ENCODE assay signal across 17 cellular contexts in genomic region chr3:72328755-72329154, GRCh38.
DNase-seq lines count a peak whose midpoint lies in the region; ATAC-seq and TF ChIP-seq lines count a peak whose summit lies in the region.
"Had no signal": no experiment of that assay in that cellular context is flagged by ENCODE, and none has a peak within 500 bp of the region (broad histone marks: within the 10 kb centered on the region; RNA-seq: fewer than 3 reads in every experiment).

No MANE protein-coding gene starts in this region.

- H3K27me3 Mint-ChIP-seq in GM23338 (ENCODE audit: insufficient read depth, low read depth, poor library complexity) (peaks cover 2% of the 10 kb centered on the region), brain (peaks cover 6% of the 10 kb centered on the region)

- DNase-seq in GM23338 (ENCODE audit: low spot score) (no peak), islet precursor cell (no peak), PC-3 (no peak)
- DNase-seq: ACHN; CD4-positive, alpha-beta memory T cell; DMS79; GF-D8; HFFc6; IMR-90 had no signal

- no peaks in the 10 kb centered on the region for H3K36me3 ChIP-seq in BLaER1
- H3K36me3 ChIP-seq in GM23338 (ENCODE audit: insufficient read depth), result no peaks in the 10 kb centered on the region
- H3K36me3 ChIP-seq in gastroesophageal sphincter, result no peaks in the 10 kb centered on the region
- H3K36me3 ChIP-seq in PC-3 (ENCODE audit: low read depth, low read length), result no peaks in the 10 kb centered on the region
- H3K36me3 ChIP-seq: BE2C had no signal

- BruUV-seq in PC-3 (replicated peaks; lab: Mats Ljungman, UMichigan), result no TSS peak

- H3K27ac Mint-ChIP-seq in GM23338 (no peak overlapping the region), brain (peak overlapping the region in 3 of 5 experiments; percentile 93 to 97 (median 96))
- H3K27ac Mint-ChIP-seq: CD14-positive monocyte; CD4-positive, alpha-beta memory T cell; HFFc6 had no signal

- H3K9ac ChIP-seq in BLaER1 (no peak overlapping the region), PC-3 (ENCODE audit: low read length) (no peak overlapping the region)

- H3K9me2 ChIP-seq in GM23338 (ENCODE audit: insufficient read depth), result 0 out of 2 replicates have a peak, but pooled peaks cover 9% of the 10 kb centered on the region
- H3K9me2 ChIP-seq in PC-3 (replicated peaks; ENCODE audit: low read length), result no peaks in the 10 kb centered on the region

- CTCF ChIA-PET in PC-3 (lab: Charles Lee), result no interaction called here

- POLR2A ChIA-PET in PC-3 (lab: Charles Lee; ENCODE audit: unreplicated experiment), result no interaction called here

- H3K4me3 ChIP-seq in BLaER1 (no peak overlapping the region), GM23338 (no peak overlapping the region), gastroesophageal sphincter (no peak overlapping the region), PC-3 (ENCODE audit: low read length) (no peak overlapping the region)
- H3K4me3 ChIP-seq: K562 had no signal

- H3K27me3 ChIP-seq in BLaER1 (no peaks in the 10 kb centered on the region), GM23338 (ENCODE audit: insufficient read depth) (no peaks in the 10 kb centered on the region), gastroesophageal sphincter (no peaks in the 10 kb centered on the region), PC-3 (ENCODE audit: low read length) (no peaks in the 10 kb centered on the region)
- H3K27me3 ChIP-seq: BE2C had no signal

- TF ChIP-seq CTCF in GM23338 (conservative IDR thresholded peaks at IDR 0.05; ENCODE audit: low read depth in 2 of 2) (no peak), brain (conservative IDR thresholded peaks at IDR 0.05) (no peak), gastroesophageal sphincter (IDR thresholded peaks at IDR 0.05) (no peak), PC-3 (conservative IDR thresholded peaks at IDR 0.05; ENCODE audit: low read depth, low read length) (no peak)

- H3K4me1 ChIP-seq in BLaER1, result peaks cover 15% of the 10 kb centered on the region
- peaks cover 14% of the 10 kb centered on the region for H3K4me1 ChIP-seq in GM23338 (ENCODE audit: insufficient read depth)
- H3K4me1 ChIP-seq in gastroesophageal sphincter, result peaks cover 0 to 16% (median 10%) of the 10 kb centered on the region in 3 donors
- H3K4me1 ChIP-seq in PC-3 (ENCODE audit: insufficient read depth, low read length), result no peaks in the 10 kb centered on the region

- H3K4me1 Mint-ChIP-seq in GM23338, result peaks cover 17% of the 10 kb centered on the region
- peaks cover 47% of the 10 kb centered on the region for H3K4me1 Mint-ChIP-seq in brain
- H3K4me1 Mint-ChIP-seq: CD4-positive, alpha-beta memory T cell had no signal

- H3K79me2 ChIP-seq in GM23338 (replicated peaks; ENCODE audit: insufficient read depth) (no peaks in the 10 kb centered on the region), PC-3 (ENCODE audit: low read length) (no peaks in the 10 kb centered on the region)

- H3K4me3 Mint-ChIP-seq in GM23338 (no peak overlapping the region), brain (no peak overlapping the region)
- H3K4me3 Mint-ChIP-seq: CD4-positive, alpha-beta memory T cell; HFFc6 had no signal

- H2AFZ ChIP-seq in GM23338 (peak overlapping the region; percentile 76; the same call in 1 of the 2 replicates), PC-3 (ENCODE audit: low read length) (no peak overlapping the region)

- H3K9me3 ChIP-seq in BLaER1, result no peaks in the 10 kb centered on the region
- no peaks in the 10 kb centered on the region for H3K9me3 ChIP-seq in gastroesophageal sphincter
- H3K9me3 ChIP-seq in PC-3 (ENCODE audit: low read length), result no peaks in the 10 kb centered on the region
- H3K9me3 ChIP-seq: BE2C had no signal

- TF ChIP-seq EP300 in gastroesophageal sphincter (IDR thresholded peaks at IDR 0.05), result no peak

- no peaks in the 10 kb centered on the region; the same call in 2 of the 3 replicates for H3K36me3 Mint-ChIP-seq in GM23338 (ENCODE audit: low read depth)
- H3K36me3 Mint-ChIP-seq in brain, result no peaks in the 10 kb centered on the region
- H3K36me3 Mint-ChIP-seq: CD14-positive monocyte; CD4-positive, alpha-beta memory T cell had no signal

- peak overlapping the region; percentile 65; the same call in 1 of the 2 replicates for H3K4me2 ChIP-seq in BLaER1
- peak overlapping the region; percentile 43; the same call in 1 of the 2 replicates for H3K4me2 ChIP-seq in GM23338
- H3K4me2 ChIP-seq in PC-3 (ENCODE audit: low read length), result no peak overlapping the region

- H3K9me3 Mint-ChIP-seq in GM23338 (no peaks in the 10 kb centered on the region), brain (peaks cover 0 to 9% (median 0%) of the 10 kb centered on the region in 5 experiments)
- H3K9me3 Mint-ChIP-seq: HFFc6 had no signal

- H4K20me1 ChIP-seq in BLaER1, result no peaks in the 10 kb centered on the region
- H4K20me1 ChIP-seq in GM23338 (replicated peaks; ENCODE audit: insufficient read depth), result no peaks in the 10 kb centered on the region
- H4K20me1 ChIP-seq in PC-3 (ENCODE audit: low read length), result no peaks in the 10 kb centered on the region

- H3F3A ChIP-seq in GM23338 (replicated peaks; ENCODE audit: low read depth) (no peaks in the 10 kb centered on the region), PC-3 (ENCODE audit: low read length, unreplicated experiment) (no peaks in the 10 kb centered on the region)

- intact Hi-C loops in PC-3 (cut with micrococcal nuclease), result loop anchor here (5.0 kb wide), 1 partner anchor 104 kb away; no protein-coding TSS in a partner anchor

- 33 to 81% methylated on average over 2 to 3 of the region's 6 CpGs for WGBS in gastroesophageal sphincter (ENCODE audit: low coverage in 1 of 2), 2 donors

- peak; percentile 49; the same call in 2 of the 3 replicates for ATAC-seq in GM23338
- no peak for ATAC-seq in gastroesophageal sphincter
- ATAC-seq in HG02678 (IDR thresholded peaks at IDR 0.05; ENCODE audit: unreplicated experiment), result no peak
- no peak for ATAC-seq in PC-3
- ATAC-seq: HCT116, K562 had no signal

- H3K27ac ChIP-seq in BLaER1 (no peak overlapping the region), GM23338 (ENCODE audit: low read depth) (no peak overlapping the region), gastroesophageal sphincter (peak overlapping the region in 3 of 4 donors; percentile 53 to 68 (median 63)), PC-3 (ENCODE audit: low read length) (no peak overlapping the region)

- TF ChIP-seq POLR2A in gastroesophageal sphincter (IDR thresholded peaks at IDR 0.05), result no peak

TF ChIP-seq in GM23338, 12 proteins besides CTCF, POLR2A, EP300 and RAD21 (continues in another document):
- TF ChIP-seq EZH2 (IDR thresholded peaks at IDR 0.05; ENCODE audit: low read depth, unreplicated experiment) (no peak), POLR2AphosphoS5 (IDR thresholded peaks at IDR 0.05; ENCODE audit: low read depth) (no peak), NANOG (IDR thresholded peaks at IDR 0.05; ENCODE audit: borderline replicate concordance) (no peak), REST (IDR thresholded peaks at IDR 0.05; ENCODE audit: unreplicated experiment) (no peak), CREB1 (CRISPR knock-in tag; IDR thresholded peaks at IDR 0.05; ENCODE audit: low read depth) (no peak), ETS1 (IDR thresholded peaks at IDR 0.05) (no peak), EZH2phosphoT487 (IDR thresholded peaks at IDR 0.05; ENCODE audit: unreplicated experiment) (no peak), ZNF114 (CRISPR knock-in tag; IDR thresholded peaks at IDR 0.05) (no peak), JUNB (IDR thresholded peaks at IDR 0.05; ENCODE audit: unreplicated experiment) (no peak), STAT1 (IDR thresholded peaks at IDR 0.05; ENCODE audit: unreplicated experiment) (no peak), ZNF331 (CRISPR knock-in tag; IDR thresholded peaks at IDR 0.05; ENCODE audit: low read depth) (no peak)

Comparison
In these comparisons a context has a peak if more than half of its experiments do, and no peak if none do; other contexts are left out.
1. H3K27ac ChIP-seq: peak in gastroesophageal sphincter (3 of 4); none in BLaER1 (single experiment), GM23338 (single experiment) and PC-3 (single experiment).